In the genomic region with DNA sequence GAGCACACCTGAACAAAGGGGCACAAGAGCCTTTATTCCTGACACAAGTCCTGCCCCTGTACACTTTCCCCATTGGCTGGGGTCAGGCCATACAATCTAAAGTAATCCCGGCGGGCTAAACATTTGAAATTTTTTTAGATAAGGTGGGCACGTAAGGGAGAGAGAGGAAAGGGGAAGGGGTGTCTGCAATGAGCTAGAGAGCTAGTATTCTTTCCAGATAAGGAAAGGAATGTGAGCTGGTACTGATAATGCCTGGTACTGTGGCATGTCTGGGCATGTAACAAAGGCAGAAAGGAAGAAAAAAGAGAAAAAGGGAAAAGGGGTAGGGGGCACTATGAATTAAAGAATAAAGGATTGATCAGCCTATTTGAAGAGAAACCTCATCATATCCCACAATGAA, we compare ENCODE assay signal across 8 cellular contexts.
A peak's percentile ranks its signal among the peaks of the same experiment; 100 is the strongest.
DNase-seq lines count a peak whose midpoint lies in the region; ATAC-seq, FAIRE-seq and TF ChIP-seq lines count a peak whose summit lies in the region.
"Not testable (repeated sequence)": the region's sequence is repeated elsewhere in the genome, so short reads cannot be mapped to it uniquely, and the experiment has no call there.

No MANE protein-coding gene starts in this region.

- 72% methylated on average over 3 of the region's 3 CpGs for WGBS in A549 (ENCODE audit: missing lambda C conversion rate)

- H3K4me3 ChIP-seq in A549; HUES6 (ENCODE audit: low read depth, low read length); bronchial epithelial cell (ENCODE audit: low read depth, low read length); iPS-20b (ENCODE audit: low read length): not testable (repeated sequence)

- not testable (repeated sequence) for H3K4me1 Mint-ChIP-seq in WTC11
- H3K4me1 Mint-ChIP-seq in mesothelial cell of epicardium, result peaks cover 14% of the 10 kb centered on the region

- peaks cover 10% of the 10 kb centered on the region for H3K36me3 Mint-ChIP-seq in WTC11
- not testable (repeated sequence) for H3K36me3 Mint-ChIP-seq in mesothelial cell of epicardium

- H3K9me3 Mint-ChIP-seq in WTC11, result peaks cover 14% of the 10 kb centered on the region
- H3K9me3 Mint-ChIP-seq in mesothelial cell of epicardium, result not testable (repeated sequence)

- not testable (repeated sequence) for H3K4me3 Mint-ChIP-seq in WTC11, mesothelial cell of epicardium

- H3K27ac ChIP-seq in A549, result peak overlapping the region; percentile 59 to 66; a peak in 4 of 6 replicates
- peak overlapping the region; percentile 75 for H3K27ac ChIP-seq in HUES6 (ENCODE audit: low read depth, low read length)
- peak overlapping the region; percentile 55 for H3K27ac ChIP-seq in epithelial cell of prostate
- H3K27ac ChIP-seq in iPS-20b (ENCODE audit: low read length), result peak overlapping the region; percentile 11

- DNase-seq in A549 (ENCODE audit: low read depth in 1 of 2, low spot score in 1 of 2); WTC11 (ENCODE audit: low spot score); epithelial cell of prostate (ENCODE audit: low read depth, low spot score); mesothelial cell of epicardium (ENCODE audit: low spot score in 2 of 2, unreplicated experiment in 2 of 2): not testable (repeated sequence)
- DNase-seq in bronchial epithelial cell (ENCODE audit: low read depth) (peak; percentile 10), renal cortical epithelial cell (ENCODE audit: low read depth) (peak; percentile 26)

- not testable (repeated sequence) for ATAC-seq in A549, WTC11

- not testable (repeated sequence) for H3K27me3 ChIP-seq in HUES6 (ENCODE audit: control insufficient read depth, insufficient read depth, low read length); bronchial epithelial cell (ENCODE audit: control insufficient read depth, insufficient read depth, low read length); iPS-20b (ENCODE audit: insufficient read depth, low read length)

- H3K27ac Mint-ChIP-seq in WTC11 (peak overlapping the region; percentile 73), mesothelial cell of epicardium (peak overlapping the region; percentile 95)

- not testable (repeated sequence) for TF ChIP-seq RAD21 in A549 (conservative IDR thresholded peaks at IDR 0.05 in 1 of 2, IDR thresholded peaks at IDR 0.05 in 1 of 2)

- TF ChIP-seq CTCF in A549 (IDR thresholded peaks at IDR 0.05); WTC11 (IDR thresholded peaks at IDR 0.05); bronchial epithelial cell (IDR thresholded peaks at IDR 0.05; ENCODE audit: insufficient read depth, low read length, severe bottlenecking); mesothelial cell of epicardium (IDR thresholded peaks at IDR 0.05; ENCODE audit: unreplicated experiment): not testable (repeated sequence)

- TF ChIP-seq EP300 in A549 (IDR thresholded peaks at IDR 0.05), result not testable (repeated sequence)

- not testable (repeated sequence) for H3K36me3 ChIP-seq in HUES6 (ENCODE audit: control insufficient read depth, insufficient read depth, low read length); bronchial epithelial cell (ENCODE audit: control insufficient read depth, insufficient read depth, low read length); iPS-20b (ENCODE audit: insufficient read depth, low read depth, low read length)

- H3K9ac ChIP-seq in HUES6 (ENCODE audit: low read length) (peak overlapping the region; percentile 48), iPS-20b (ENCODE audit: low read depth, low read length) (peak overlapping the region; percentile 60; the same call in 1 of the 2 replicates)

- not testable (repeated sequence) for TF ChIP-seq POLR2A in A549 (IDR thresholded peaks at IDR 0.05; ENCODE audit: low read length)

- H3K4me2 ChIP-seq in A549, result not testable (repeated sequence)

- POLR2A ChIA-PET in A549 (lab: Yijun Ruan, JAX); WTC11 (lab: Charles Lee): not testable (repeated sequence)

- not testable (repeated sequence) for H3K27me3 Mint-ChIP-seq in WTC11 (ENCODE audit: low read depth); mesothelial cell of epicardium (ENCODE audit: low read depth)

- H3K9me3 ChIP-seq in A549; HUES6 (ENCODE audit: control insufficient read depth, insufficient read depth, low read depth, low read length); iPS-20b (ENCODE audit: insufficient read depth, low read depth, low read length): not testable (repeated sequence)

- not testable (repeated sequence) for H3K4me1 ChIP-seq in A549
- H3K4me1 ChIP-seq in HUES6 (ENCODE audit: control insufficient read depth, insufficient read depth, low read length) (peaks cover 14% of the 10 kb centered on the region), iPS-20b (ENCODE audit: insufficient read depth, low read length) (peaks cover 10% of the 10 kb centered on the region; the same call in 1 of the 2 replicates)

- CTCF ChIA-PET in A549 (lab: Yijun Ruan, JAX); WTC11 (lab: Charles Lee): not testable (repeated sequence)

- not testable (repeated sequence) for FAIRE-seq in A549 (lab: Jason Lieb, UNC); bronchial epithelial cell (lab: Jason Lieb, UNC)

Comparison
In these comparisons a context has a peak if more than half of its experiments do, and no peak if none do; other contexts are left out.
1. H3K27ac ChIP-seq: peak in every context shown above with its lines; median percentile 75 in HUES6; 62 in A549; 55 in epithelial cell of prostate; 11 in iPS-20b.